Comparison of ENCODE assay signal across 1 cellular context in genomic region chr10:94462130-94462529, GRCh38.
A peak's percentile ranks its signal among the peaks of the same experiment; 100 is the strongest.
TF ChIP-seq lines count a peak whose summit lies in the region.

No MANE protein-coding gene starts in this region.

TF ChIP-seq in HepG2, 621 proteins besides CTCF, POLR2A, EP300 and RAD21 (continued from another document and continues in another):
- TF ChIP-seq FOXP1 (IDR thresholded peaks at IDR 0.05) (no peak), FOXP1 (CRISPR knock-in tag; IDR thresholded peaks at IDR 0.05) (peak; percentile 74; the same call in 1 of the 2 replicates), MBNL3 (CRISPR knock-in tag; conservative IDR thresholded peaks at IDR 0.05) (no peak), CEBPB (IDR thresholded peaks at IDR 0.05; ENCODE audit: borderline replicate concordance, low read depth, low read length) (peak; percentile 15; the same call in 1 of the 2 replicates), ZNF136 (CRISPR knock-in tag; IDR thresholded peaks at IDR 0.05; ENCODE audit: low read depth) (no peak), CREM (IDR thresholded peaks at IDR 0.05) (peak; percentile 50; the same call in 1 of the 2 replicates), CREM (CRISPR knock-in tag; IDR thresholded peaks at IDR 0.05) (no peak), THAP11 (CRISPR knock-in tag; IDR thresholded peaks at IDR 0.05) (no peak), TFAP4 (IDR thresholded peaks at IDR 0.05; ENCODE audit: borderline replicate concordance, low read depth) (no peak), ZNF644 (CRISPR knock-in tag; IDR thresholded peaks at IDR 0.05; ENCODE audit: low read depth) (no peak), ZNF589 (CRISPR knock-in tag; conservative IDR thresholded peaks at IDR 0.05) (no peak), HOXA9 (CRISPR knock-in tag; IDR thresholded peaks at IDR 0.05; ENCODE audit: borderline replicate concordance) (no peak), ZBTB7A (CRISPR knock-in tag; IDR thresholded peaks at IDR 0.05) (peak; percentile 55; the same call in 1 of the 2 replicates), HHEX (CRISPR knock-in tag; IDR thresholded peaks at IDR 0.05) (peak; percentile 94), NFIC (IDR thresholded peaks at IDR 0.05; ENCODE audit: low read length) (peak; percentile 61; the same call in 1 of the 2 replicates), RBM39 (IDR thresholded peaks at IDR 0.05; ENCODE audit: low read depth, low read length, poor library complexity, severe bottlenecking) (no peak), ZNF3 (CRISPR knock-in tag; IDR thresholded peaks at IDR 0.05) (no peak), FOXA3 (CRISPR knock-in tag; IDR thresholded peaks at IDR 0.05) (peak; percentile 96), AGO2 (optimal IDR thresholded peaks at IDR 0.05; ENCODE audit: low read depth, low read length) (no peak), TBX2 (CRISPR knock-in tag; IDR thresholded peaks at IDR 0.05; ENCODE audit: borderline replicate concordance) (no peak), REXO4 (CRISPR knock-in tag; IDR thresholded peaks at IDR 0.05; ENCODE audit: borderline replicate concordance) (no peak), CEBPG (CRISPR knock-in tag; IDR thresholded peaks at IDR 0.05) (peak; percentile 32; the same call in 1 of the 2 replicates), ZNF780A (CRISPR knock-in tag; IDR thresholded peaks at IDR 0.05) (no peak), CCDC6 (CRISPR knock-in tag; IDR thresholded peaks at IDR 0.05) (no peak), RXRA (CRISPR knock-in tag; IDR thresholded peaks at IDR 0.05) (no peak), HDAC2 (CRISPR knock-in tag; IDR thresholded peaks at IDR 0.05) (peak; percentile 69), RXRB (CRISPR knock-in tag; IDR thresholded peaks at IDR 0.05; ENCODE audit: borderline replicate concordance) (peak; percentile 53; the same call in 1 of the 2 replicates), MAFF (IDR thresholded peaks at IDR 0.05; ENCODE audit: low read depth, low read length) (peak; percentile 80), ZNF484 (CRISPR knock-in tag; IDR thresholded peaks at IDR 0.05; ENCODE audit: borderline replicate concordance, low read depth) (no peak), NR2F1 (CRISPR knock-in tag; IDR thresholded peaks at IDR 0.05) (peak; percentile 59 to 87; a peak in 3 of 4 replicates), ZMYM4 (CRISPR knock-in tag; IDR thresholded peaks at IDR 0.05) (no peak; the same call in 1 of the 2 replicates), RCOR2 (CRISPR knock-in tag; IDR thresholded peaks at IDR 0.05) (peak; percentile 51; the same call in 1 of the 2 replicates), PITX1 (CRISPR knock-in tag; IDR thresholded peaks at IDR 0.05) (peak; percentile 68; the same call in 1 of the 2 replicates), ZNF547 (CRISPR knock-in tag; IDR thresholded peaks at IDR 0.05) (no peak), ZNF503 (CRISPR knock-in tag; IDR thresholded peaks at IDR 0.05) (peak; percentile 83), TAF1 (CRISPR knock-in tag; IDR thresholded peaks at IDR 0.05) (no peak), CCAR2 (optimal IDR thresholded peaks at IDR 0.05; ENCODE audit: low read depth, low read length) (no peak), NR2C2 (CRISPR knock-in tag; IDR thresholded peaks at IDR 0.05; ENCODE audit: borderline replicate concordance) (0 out of 2 replicates have a peak, but pooled peaks have one; percentile 17), HES4 (CRISPR knock-in tag; IDR thresholded peaks at IDR 0.05; ENCODE audit: borderline replicate concordance) (no peak), MXI1 (IDR thresholded peaks at IDR 0.05; ENCODE audit: borderline replicate concordance, low read depth, low read length) (no peak)
- TF ChIP-seq, protein P1, sequence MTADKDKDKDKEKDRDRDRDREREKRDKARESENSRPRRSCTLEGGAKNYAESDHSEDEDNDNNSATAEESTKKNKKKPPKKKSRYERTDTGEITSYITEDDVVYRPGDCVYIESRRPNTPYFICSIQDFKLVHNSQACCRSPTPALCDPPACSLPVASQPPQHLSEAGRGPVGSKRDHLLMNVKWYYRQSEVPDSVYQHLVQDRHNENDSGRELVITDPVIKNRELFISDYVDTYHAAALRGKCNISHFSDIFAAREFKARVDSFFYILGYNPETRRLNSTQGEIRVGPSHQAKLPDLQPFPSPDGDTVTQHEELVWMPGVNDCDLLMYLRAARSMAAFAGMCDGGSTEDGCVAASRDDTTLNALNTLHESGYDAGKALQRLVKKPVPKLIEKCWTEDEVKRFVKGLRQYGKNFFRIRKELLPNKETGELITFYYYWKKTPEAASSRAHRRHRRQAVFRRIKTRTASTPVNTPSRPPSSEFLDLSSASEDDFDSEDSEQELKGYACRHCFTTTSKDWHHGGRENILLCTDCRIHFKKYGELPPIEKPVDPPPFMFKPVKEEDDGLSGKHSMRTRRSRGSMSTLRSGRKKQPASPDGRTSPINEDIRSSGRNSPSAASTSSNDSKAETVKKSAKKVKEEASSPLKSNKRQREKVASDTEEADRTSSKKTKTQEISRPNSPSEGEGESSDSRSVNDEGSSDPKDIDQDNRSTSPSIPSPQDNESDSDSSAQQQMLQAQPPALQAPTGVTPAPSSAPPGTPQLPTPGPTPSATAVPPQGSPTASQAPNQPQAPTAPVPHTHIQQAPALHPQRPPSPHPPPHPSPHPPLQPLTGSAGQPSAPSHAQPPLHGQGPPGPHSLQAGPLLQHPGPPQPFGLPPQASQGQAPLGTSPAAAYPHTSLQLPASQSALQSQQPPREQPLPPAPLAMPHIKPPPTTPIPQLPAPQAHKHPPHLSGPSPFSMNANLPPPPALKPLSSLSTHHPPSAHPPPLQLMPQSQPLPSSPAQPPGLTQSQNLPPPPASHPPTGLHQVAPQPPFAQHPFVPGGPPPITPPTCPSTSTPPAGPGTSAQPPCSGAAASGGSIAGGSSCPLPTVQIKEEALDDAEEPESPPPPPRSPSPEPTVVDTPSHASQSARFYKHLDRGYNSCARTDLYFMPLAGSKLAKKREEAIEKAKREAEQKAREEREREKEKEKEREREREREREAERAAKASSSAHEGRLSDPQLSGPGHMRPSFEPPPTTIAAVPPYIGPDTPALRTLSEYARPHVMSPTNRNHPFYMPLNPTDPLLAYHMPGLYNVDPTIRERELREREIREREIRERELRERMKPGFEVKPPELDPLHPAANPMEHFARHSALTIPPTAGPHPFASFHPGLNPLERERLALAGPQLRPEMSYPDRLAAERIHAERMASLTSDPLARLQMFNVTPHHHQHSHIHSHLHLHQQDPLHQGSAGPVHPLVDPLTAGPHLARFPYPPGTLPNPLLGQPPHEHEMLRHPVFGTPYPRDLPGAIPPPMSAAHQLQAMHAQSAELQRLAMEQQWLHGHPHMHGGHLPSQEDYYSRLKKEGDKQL (CRISPR knock-in tag; IDR thresholded peaks at IDR 0.05; ENCODE audit: low read depth) = peak; percentile 93
- TF ChIP-seq, protein P2, sequence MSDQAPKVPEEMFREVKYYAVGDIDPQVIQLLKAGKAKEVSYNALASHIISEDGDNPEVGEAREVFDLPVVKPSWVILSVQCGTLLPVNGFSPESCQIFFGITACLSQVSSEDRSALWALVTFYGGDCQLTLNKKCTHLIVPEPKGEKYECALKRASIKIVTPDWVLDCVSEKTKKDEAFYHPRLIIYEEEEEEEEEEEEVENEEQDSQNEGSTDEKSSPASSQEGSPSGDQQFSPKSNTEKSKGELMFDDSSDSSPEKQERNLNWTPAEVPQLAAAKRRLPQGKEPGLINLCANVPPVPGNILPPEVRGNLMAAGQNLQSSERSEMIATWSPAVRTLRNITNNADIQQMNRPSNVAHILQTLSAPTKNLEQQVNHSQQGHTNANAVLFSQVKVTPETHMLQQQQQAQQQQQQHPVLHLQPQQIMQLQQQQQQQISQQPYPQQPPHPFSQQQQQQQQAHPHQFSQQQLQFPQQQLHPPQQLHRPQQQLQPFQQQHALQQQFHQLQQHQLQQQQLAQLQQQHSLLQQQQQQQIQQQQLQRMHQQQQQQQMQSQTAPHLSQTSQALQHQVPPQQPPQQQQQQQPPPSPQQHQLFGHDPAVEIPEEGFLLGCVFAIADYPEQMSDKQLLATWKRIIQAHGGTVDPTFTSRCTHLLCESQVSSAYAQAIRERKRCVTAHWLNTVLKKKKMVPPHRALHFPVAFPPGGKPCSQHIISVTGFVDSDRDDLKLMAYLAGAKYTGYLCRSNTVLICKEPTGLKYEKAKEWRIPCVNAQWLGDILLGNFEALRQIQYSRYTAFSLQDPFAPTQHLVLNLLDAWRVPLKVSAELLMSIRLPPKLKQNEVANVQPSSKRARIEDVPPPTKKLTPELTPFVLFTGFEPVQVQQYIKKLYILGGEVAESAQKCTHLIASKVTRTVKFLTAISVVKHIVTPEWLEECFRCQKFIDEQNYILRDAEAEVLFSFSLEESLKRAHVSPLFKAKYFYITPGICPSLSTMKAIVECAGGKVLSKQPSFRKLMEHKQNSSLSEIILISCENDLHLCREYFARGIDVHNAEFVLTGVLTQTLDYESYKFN (CRISPR knock-in tag; conservative IDR thresholded peaks at IDR 0.05) = peak; percentile 57
- TF ChIP-seq, protein P3, sequence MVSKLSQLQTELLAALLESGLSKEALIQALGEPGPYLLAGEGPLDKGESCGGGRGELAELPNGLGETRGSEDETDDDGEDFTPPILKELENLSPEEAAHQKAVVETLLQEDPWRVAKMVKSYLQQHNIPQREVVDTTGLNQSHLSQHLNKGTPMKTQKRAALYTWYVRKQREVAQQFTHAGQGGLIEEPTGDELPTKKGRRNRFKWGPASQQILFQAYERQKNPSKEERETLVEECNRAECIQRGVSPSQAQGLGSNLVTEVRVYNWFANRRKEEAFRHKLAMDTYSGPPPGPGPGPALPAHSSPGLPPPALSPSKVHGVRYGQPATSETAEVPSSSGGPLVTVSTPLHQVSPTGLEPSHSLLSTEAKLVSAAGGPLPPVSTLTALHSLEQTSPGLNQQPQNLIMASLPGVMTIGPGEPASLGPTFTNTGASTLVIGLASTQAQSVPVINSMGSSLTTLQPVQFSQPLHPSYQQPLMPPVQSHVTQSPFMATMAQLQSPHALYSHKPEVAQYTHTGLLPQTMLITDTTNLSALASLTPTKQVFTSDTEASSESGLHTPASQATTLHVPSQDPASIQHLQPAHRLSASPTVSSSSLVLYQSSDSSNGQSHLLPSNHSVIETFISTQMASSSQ (IDR thresholded peaks at IDR 0.05; ENCODE audit: low read depth) = 0 out of 2 replicates have a peak, but pooled peaks have one; percentile 13
- TF ChIP-seq, protein P3 (CRISPR knock-in tag; IDR thresholded peaks at IDR 0.05; ENCODE audit: borderline replicate concordance) = no peak
- TF ChIP-seq, protein P4, sequence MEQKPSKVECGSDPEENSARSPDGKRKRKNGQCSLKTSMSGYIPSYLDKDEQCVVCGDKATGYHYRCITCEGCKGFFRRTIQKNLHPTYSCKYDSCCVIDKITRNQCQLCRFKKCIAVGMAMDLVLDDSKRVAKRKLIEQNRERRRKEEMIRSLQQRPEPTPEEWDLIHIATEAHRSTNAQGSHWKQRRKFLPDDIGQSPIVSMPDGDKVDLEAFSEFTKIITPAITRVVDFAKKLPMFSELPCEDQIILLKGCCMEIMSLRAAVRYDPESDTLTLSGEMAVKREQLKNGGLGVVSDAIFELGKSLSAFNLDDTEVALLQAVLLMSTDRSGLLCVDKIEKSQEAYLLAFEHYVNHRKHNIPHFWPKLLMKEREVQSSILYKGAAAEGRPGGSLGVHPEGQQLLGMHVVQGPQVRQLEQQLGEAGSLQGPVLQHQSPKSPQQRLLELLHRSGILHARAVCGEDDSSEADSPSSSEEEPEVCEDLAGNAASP (CRISPR knock-in tag; IDR thresholded peaks at IDR 0.05; ENCODE audit: borderline replicate concordance) = 0 out of 2 replicates have a peak, but pooled peaks have one; percentile 14
- TF ChIP-seq, protein P5, sequence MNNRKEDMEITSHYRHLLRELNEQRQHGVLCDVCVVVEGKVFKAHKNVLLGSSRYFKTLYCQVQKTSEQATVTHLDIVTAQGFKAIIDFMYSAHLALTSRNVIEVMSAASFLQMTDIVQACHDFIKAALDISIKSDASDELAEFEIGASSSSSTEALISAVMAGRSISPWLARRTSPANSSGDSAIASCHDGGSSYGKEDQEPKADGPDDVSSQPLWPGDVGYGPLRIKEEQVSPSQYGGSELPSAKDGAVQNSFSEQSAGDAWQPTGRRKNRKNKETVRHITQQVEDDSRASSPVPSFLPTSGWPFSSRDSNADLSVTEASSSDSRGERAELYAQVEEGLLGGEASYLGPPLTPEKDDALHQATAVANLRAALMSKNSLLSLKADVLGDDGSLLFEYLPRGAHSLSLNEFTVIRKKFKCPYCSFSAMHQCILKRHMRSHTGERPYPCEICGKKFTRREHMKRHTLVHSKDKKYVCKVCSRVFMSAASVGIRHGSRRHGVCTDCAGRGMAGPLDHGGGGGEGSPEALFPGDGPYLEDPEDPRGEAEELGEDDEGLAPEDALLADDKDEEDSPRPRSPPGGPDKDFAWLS (CRISPR knock-in tag; IDR thresholded peaks at IDR 0.05; ENCODE audit: borderline replicate concordance) = no peak
